ENCODE assay signal across 34 cellular contexts in the genomic region with DNA sequence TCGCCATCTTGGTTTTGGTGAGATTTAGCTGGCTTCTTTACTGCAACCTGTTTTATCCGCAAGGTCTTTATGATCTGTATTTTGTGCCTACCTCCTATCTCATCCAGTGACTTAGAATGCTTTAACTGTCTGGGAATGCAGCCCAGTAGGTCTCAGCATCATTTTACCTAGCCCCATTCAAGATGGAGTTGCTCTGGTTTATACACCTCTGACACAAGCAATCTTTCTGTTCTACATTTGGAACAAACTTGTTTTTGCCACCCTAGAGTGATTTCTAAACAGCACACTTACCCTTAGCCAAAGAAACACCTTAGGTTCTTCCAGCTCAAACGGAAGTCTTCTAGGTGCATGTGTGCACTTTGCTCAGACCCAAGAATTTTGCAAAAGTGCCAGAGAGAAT.
"Had no signal": no experiment of that assay in that cellular context is flagged by ENCODE, and none has a peak within 500 bp of the region (broad histone marks: within the 10 kb centered on the region; RNA-seq: fewer than 3 reads in every experiment).

No MANE protein-coding gene starts in this region.

- H3K4me3 Mint-ChIP-seq: activated CD4-positive, alpha-beta memory T cell treated with anti-CD3 and anti-CD28 coated beads, Interleukin-2, amount 10 ng/mL, durations not matched to agents 7 days and 5 days; activated CD4-positive, alpha-beta T cell treated with anti-CD3 and anti-CD28 coated beads, Interleukin-2, amount 10 ng/mL, durations not matched to agents 7 days and 5 days; activated naive CD8-positive, alpha-beta T cell; activated T-cell treated with anti-CD3 and anti-CD28 coated beads, Interleukin-2, amount 50 U/mL, for 24 hours; activated T-helper 17 cell treated with anti-CD3 and anti-CD28 coated beads, Interleukin-2, amount 50 U/mL, for 72 hours; central memory CD8-positive, alpha-beta T cell; dendritic cell treated with granulocyte-macrophage colony-stimulating factor and Interleukin-4, amounts not matched to agents 40 ng/mL and 50 ng/mL, for 4 days; endodermal cell; T-helper 17 cell; T-helper 2 cell treated with Interferon-gamma antibody and Interleukin-4, amounts not matched to agents 5 μg/mL and 100 μg/mL, for 36 hours had no signal

- ATAC-seq: activated T-helper 17 cell treated with anti-CD3 and anti-CD28 coated beads, Interleukin-2, amount 50 U/mL, for 72 hours; foreskin keratinocyte; gastrocnemius medialis; heart left ventricle; T-helper 17 cell had no signal

- H3K4me1 ChIP-seq: esophagus muscularis mucosa, foreskin keratinocyte, gastrocnemius medialis had no signal

- H3K36me3 ChIP-seq: brain microvascular endothelial cell, esophagus muscularis mucosa, gastrocnemius medialis, heart left ventricle, WERI-Rb-1 had no signal

- H3K9me3 Mint-ChIP-seq: T-helper 2 cell treated with Interferon-gamma antibody and Interleukin-4, amounts not matched to agents 5 μg/mL and 100 μg/mL, for 36 hours had no signal

- DNase-seq: activated CD4-positive, alpha-beta memory T cell treated with anti-CD3 and anti-CD28 coated beads, Interleukin-2, amount 10 ng/mL, durations not matched to agents 7 days and 5 days; activated CD4-positive, alpha-beta T cell treated with anti-CD3 and anti-CD28 coated beads for 4 hours; activated CD4-positive, alpha-beta T cell treated with anti-CD3 and anti-CD28 coated beads, Interleukin-2, amount 10 ng/mL, durations not matched to agents 7 days and 5 days; activated CD4-positive, alpha-beta T cell treated with anti-CD3 and anti-CD28 coated beads, Interleukin-2, amount 50 U/mL, for 4 hours; activated CD4-positive, CD25-positive, alpha-beta regulatory T cell; activated CD4-positive, CD25-positive, alpha-beta regulatory T cell treated with anti-CD3 and anti-CD28 coated beads, Interleukin-2, amount 50 U/mL, for 72 hours; activated CD8-positive, alpha-beta memory T cell treated with anti-CD3 and anti-CD28 coated beads, Interleukin-2, amount 50 U/mL, for 48 hours; activated effector memory CD4-positive, alpha-beta T cell treated with Interleukin-2 at 50 U/mL for 16 hours; activated gamma-delta T cell treated with Interleukin-2 at 50 U/mL for 16 hours; activated naive CD4-positive, alpha-beta T cell treated with anti-CD3 and anti-CD28 coated beads, Interleukin-2, amount 50 U/mL, for 16 hours; activated naive CD4-positive, alpha-beta T cell treated with Interleukin-2 at 50 U/mL for 16 hours; activated T-cell treated with anti-CD3 and anti-CD28 coated beads for 4 hours; activated T-cell treated with anti-CD3 and anti-CD28 coated beads, Interleukin-2, amount 50 U/mL, for 24 hours; amniotic stem cell; anterior cingulate cortex; brain microvascular endothelial cell; dorsolateral prefrontal cortex; effector memory CD4-positive, alpha-beta T cell; endodermal cell; erythroblast; foreskin keratinocyte; gastrocnemius medialis; glutamatergic neuron; heart left ventricle; T-helper 17 cell; T1000; WERI-Rb-1 had no signal

- H3K4me3 ChIP-seq: coronary artery, dorsolateral prefrontal cortex, esophagus muscularis mucosa, gastrocnemius medialis, heart left ventricle had no signal

- H3K9me3 ChIP-seq: gastrocnemius medialis had no signal

- H3K27me3 Mint-ChIP-seq: activated CD4-positive, alpha-beta T cell treated with anti-CD3 and anti-CD28 coated beads, Interleukin-2, amount 10 ng/mL, durations not matched to agents 7 days and 5 days; dendritic cell treated with granulocyte-macrophage colony-stimulating factor and Interleukin-4, amounts not matched to agents 40 ng/mL and 50 ng/mL, for 4 days had no signal

- H3K4me1 Mint-ChIP-seq: activated CD4-positive, alpha-beta memory T cell treated with anti-CD3 and anti-CD28 coated beads, Interleukin-2, amount 10 ng/mL, durations not matched to agents 7 days and 5 days; activated CD4-positive, alpha-beta T cell treated with anti-CD3 and anti-CD28 coated beads, Interleukin-2, amount 10 ng/mL, durations not matched to agents 7 days and 5 days; activated T-helper 17 cell treated with anti-CD3 and anti-CD28 coated beads, Interleukin-2, amount 50 U/mL, for 72 hours; central memory CD8-positive, alpha-beta T cell; T-helper 17 cell had no signal

- H3K27ac Mint-ChIP-seq: activated CD4-positive, alpha-beta memory T cell treated with anti-CD3 and anti-CD28 coated beads, Interleukin-2, amount 10 ng/mL, durations not matched to agents 7 days and 5 days; activated CD4-positive, alpha-beta T cell treated with anti-CD3 and anti-CD28 coated beads, Interleukin-2, amount 10 ng/mL, durations not matched to agents 7 days and 5 days; activated naive CD8-positive, alpha-beta T cell; activated T-cell treated with anti-CD3 and anti-CD28 coated beads, Interleukin-2, amount 50 U/mL, for 24 hours; activated T-helper 17 cell treated with anti-CD3 and anti-CD28 coated beads, Interleukin-2, amount 50 U/mL, for 72 hours; dendritic cell treated with granulocyte-macrophage colony-stimulating factor and Interleukin-4, amounts not matched to agents 40 ng/mL and 50 ng/mL, for 4 days; endodermal cell; T-helper 17 cell; T-helper 2 cell treated with Interferon-gamma antibody and Interleukin-4, amounts not matched to agents 5 μg/mL and 100 μg/mL, for 36 hours had no signal

- H3K27me3 ChIP-seq: brain microvascular endothelial cell, esophagus muscularis mucosa, foreskin keratinocyte, gastrocnemius medialis, heart left ventricle had no signal

- H3K36me3 Mint-ChIP-seq: activated naive CD8-positive, alpha-beta T cell had no signal

- H3K27ac ChIP-seq: brain microvascular endothelial cell, coronary artery, dorsolateral prefrontal cortex, esophagus muscularis mucosa, foreskin keratinocyte, gastrocnemius medialis, heart left ventricle, WERI-Rb-1 had no signal
